Comparison of ENCODE assay signal across 25 cellular contexts in genomic region chr16:48450367-48450766, GRCh38.
"Had no signal": no experiment of that assay in that cellular context is flagged by ENCODE, and none has a peak within 500 bp of the region (broad histone marks: within the 10 kb centered on the region; RNA-seq: fewer than 3 reads in every experiment).

No MANE protein-coding gene starts in this region.

- H3K27me3 ChIP-seq: adrenal gland, body of pancreas had no signal

- H3K4me1 ChIP-seq: body of pancreas had no signal

- DNase-seq: activated B cell treated with CpG ODN at 0.5 μM for 24 hours; activated CD4-positive, alpha-beta memory T cell treated with anti-CD3 and anti-CD28 coated beads for 36 hours; activated CD4-positive, alpha-beta T cell treated with anti-CD3 and anti-CD28 coated beads, Interleukin-2, amount 10 ng/mL, durations not matched to agents 7 days and 5 days; activated effector memory CD4-positive, alpha-beta T cell treated with anti-CD3 and anti-CD28 coated beads, Interleukin-2, amount 50 U/mL, for 16 hours; activated naive CD4-positive, alpha-beta T cell treated with anti-CD3 and anti-CD28 coated beads, Interleukin-2, amount 10 ng/mL, durations not matched to agents 7 days and 5 days; activated naive CD8-positive, alpha-beta T cell treated with anti-CD3 and anti-CD28 coated beads for 36 hours; activated T-cell treated with anti-CD3 and anti-CD28 coated beads, Interleukin-2, amount 50 U/mL, for 4 hours; aorta; body of pancreas; KBM-7; NCI-H1048; NCI-H146; NCI-H2029; NCI-H2107; NCI-H2171 treated with DMSO at 0.1 percent for 48 hours; NCI-H345; NCI-H510A; NCI-H526 treated with DMSO at 0.1 percent for 48 hours; NCI-H82; T-cell; T-helper 2 cell; T1000 had no signal

- H3K27ac ChIP-seq: adrenal gland, body of pancreas, SK-N-MC had no signal

- H3K36me3 ChIP-seq: adrenal gland had no signal

- H3K9me3 ChIP-seq: adrenal gland, body of pancreas had no signal

- H3K4me3 ChIP-seq: adrenal gland, body of pancreas, SK-N-MC had no signal

- ATAC-seq: activated T-cell treated with anti-CD3 and anti-CD28 coated beads, Interleukin-2, amount 50 U/mL, for 4 hours; body of pancreas; Right ventricle myocardium inferior; T-cell had no signal
